8 cellular contexts compared by ENCODE assay signal in genomic region chr1:170562644-170563338, GRCh38. TPM values are rescaled to one million over a fixed set of nuclear protein-coding genes. Genes with fewer than 3 reads are reported as not detected.
DNase-seq lines count a peak whose midpoint lies in the region; ATAC-seq and TF ChIP-seq lines count a peak whose summit lies in the region.

No MANE protein-coding gene starts in this region.

- DNase-seq in GM13977 (ENCODE audit: low spot score) (peak; percentile 14), SW480 (ENCODE audit: low spot score) (peak; percentile 13), nephron progenitor cell (no peak), cerebellar cortex (ENCODE audit: low spot score) (no peak), NCI-H1092 treated with DMSO at 0.1 percent for 48 hours (lab: John Stamatoyannopoulos, UW) (no peak)

- no peaks in the 10 kb centered on the region for H3K36me3 Mint-ChIP-seq in nephron progenitor cell (ENCODE audit: low read depth)

- ATAC-seq in HG02852 (IDR thresholded peaks at IDR 0.05; ENCODE audit: unreplicated experiment) (peak; percentile 75), esophagus mucosa (peak; percentile 76), GM21381 (IDR thresholded peaks at IDR 0.05; ENCODE audit: unreplicated experiment) (no peak)

- in situ Hi-C loops in GM13977 (cut with MboI; ENCODE audit: low pct_unique_long_range_greater_than_20kb, low sequenced_read_pairs, unreplicated experiment) = no loop called here

- peaks cover 21% of the 10 kb centered on the region for H3K4me1 Mint-ChIP-seq in nephron progenitor cell

- no peak overlapping the region for H3K4me3 Mint-ChIP-seq in nephron progenitor cell

- peak overlapping the region; percentile 77 for H3K27ac Mint-ChIP-seq in nephron progenitor cell

- H3K9me3 Mint-ChIP-seq in nephron progenitor cell = peaks cover 13% of the 10 kb centered on the region

- TF ChIP-seq CTCF in GM13977 (IDR thresholded peaks at IDR 0.05; ENCODE audit: extremely low read depth, insufficient read depth, missing control alignments) = no peak
- no peak for TF ChIP-seq CTCF in nephron progenitor cell (IDR thresholded peaks at IDR 0.05)

- H3K27me3 Mint-ChIP-seq in nephron progenitor cell (ENCODE audit: low read depth, poor library complexity) = peaks cover 6% of the 10 kb centered on the region

RNA-seq across cellular contexts. Expression of gene GORAB, which starts 30.8 kb away (rescaled TPM):
- total RNA-seq in esophagus mucosa = 4.7 TPM

Comparison
In these comparisons a context has a peak if more than half of its experiments do, and no peak if none do; other contexts are left out.
1. DNase-seq: peak in GM13977 (single experiment) and SW480 (single experiment); none in nephron progenitor cell (single experiment), cerebellar cortex (single experiment) and NCI-H1092 treated with DMSO at 0.1 percent for 48 hours (single experiment).